In the genomic region with DNA sequence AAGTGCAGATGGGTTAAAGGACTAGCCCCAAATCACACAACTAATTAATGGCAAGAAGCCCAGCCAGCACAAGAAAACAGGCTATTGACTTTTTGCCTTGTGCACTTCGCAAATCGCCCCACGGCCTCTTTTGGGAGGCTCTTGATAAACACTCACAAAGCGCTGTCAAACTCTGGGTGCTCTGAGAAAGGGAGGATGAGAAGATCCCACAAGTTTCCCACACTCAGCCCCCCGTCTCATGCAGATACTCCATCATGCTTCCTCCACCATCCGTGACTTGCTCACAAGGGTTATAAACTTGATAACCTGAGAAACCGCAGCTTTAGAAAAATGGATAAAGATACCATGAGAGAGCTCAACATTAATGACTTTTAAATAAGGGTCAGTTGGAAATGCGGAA, we compare ENCODE assay signal across 24 cellular contexts.
DNase-seq lines count a peak whose midpoint lies in the region; ATAC-seq and TF ChIP-seq lines count a peak whose summit lies in the region.
"Had no signal": no experiment of that assay in that cellular context is flagged by ENCODE, and none has a peak within 500 bp of the region (broad histone marks: within the 10 kb centered on the region; RNA-seq: fewer than 3 reads in every experiment).

No MANE protein-coding gene starts in this region.

- H3K4ac ChIP-seq in neuronal stem cell (ENCODE audit: low read length), result no peak overlapping the region

- H4K20me1 ChIP-seq in GM23338 (replicated peaks; ENCODE audit: insufficient read depth), result no peaks in the 10 kb centered on the region

- H2BK12ac ChIP-seq in neuronal stem cell (ENCODE audit: low read length), result no peak overlapping the region

- no peak overlapping the region for H3K14ac ChIP-seq in neuronal stem cell (ENCODE audit: low read length)

- H2BK15ac ChIP-seq in neuronal stem cell (ENCODE audit: low read length), result no peak overlapping the region

- H4K8ac ChIP-seq in neuronal stem cell (ENCODE audit: low read depth, low read length), result no peak overlapping the region

- H2AFZ ChIP-seq in GM23338 (no peak overlapping the region), neuronal stem cell (ENCODE audit: low read length) (peak overlapping the region; percentile 57)

- ATAC-seq in GM23338 (no peak), GM19395 (IDR thresholded peaks at IDR 0.05; ENCODE audit: unreplicated experiment) (no peak)
- no peak for ATAC-seq in effector memory CD8-positive, alpha-beta T cell (replicated peaks)
- ATAC-seq: activated CD8-positive, alpha-beta T cell treated with anti-CD3 and anti-CD28 coated beads, Interleukin-2, amount 10 ng/mL, durations not matched to agents 7 days and 5 days; left ventricle myocardium superior; psoas muscle had no signal

- H3K79me1 ChIP-seq in neuronal stem cell (ENCODE audit: low read depth, low read length), result no peaks in the 10 kb centered on the region

- H3K4me2 ChIP-seq in GM23338, result peak overlapping the region; percentile 69; the same call in 1 of the 2 replicates
- H3K4me2 ChIP-seq in neuronal stem cell (ENCODE audit: insufficient read depth, low read length, poor library complexity, severe bottlenecking), result no peak overlapping the region

- WGBS in neuronal stem cell (ENCODE audit: extremely low coverage in 2 of 2, insufficient read length in 2 of 2, insufficient replicate concordance in 1 of 2), 2 donors, result no CpG with 5 or more reads among the region's 8 CpGs

- H3K27me3 ChIP-seq in GM23338 (ENCODE audit: insufficient read depth) (no peaks in the 10 kb centered on the region), neuronal stem cell (ENCODE audit: control insufficient read depth in 3 of 3, insufficient read depth in 3 of 3, low read depth in 1 of 3, low read length in 3 of 3) (no peaks in the 10 kb centered on the region)
- H3K27me3 ChIP-seq: upper lobe of left lung had no signal

- H3K4me1 Mint-ChIP-seq in GM23338, result peaks cover 53% of the 10 kb centered on the region
- H3K4me1 Mint-ChIP-seq in chondrocyte (ENCODE audit: low read depth), result peaks cover 85% of the 10 kb centered on the region
- peaks cover 0 to 11% of the 10 kb centered on the region in 2 donors for H3K4me1 Mint-ChIP-seq in effector memory CD8-positive, alpha-beta T cell (ENCODE audit: low read depth in 2 of 2)

- no peak for TF ChIP-seq CTCF in GM23338 (conservative IDR thresholded peaks at IDR 0.05; ENCODE audit: low read depth in 2 of 2)
- no peak for TF ChIP-seq CTCF in chondrocyte (IDR thresholded peaks at IDR 0.05)

- H3K27ac Mint-ChIP-seq in GM23338, result no peak overlapping the region
- peak overlapping the region; percentile 65 for H3K27ac Mint-ChIP-seq in chondrocyte (ENCODE audit: unreplicated experiment)
- H3K27ac Mint-ChIP-seq in effector memory CD8-positive, alpha-beta T cell, result no peak overlapping the region
- H3K27ac Mint-ChIP-seq: activated CD8-positive, alpha-beta T cell treated with anti-CD3 and anti-CD28 coated beads, Interleukin-2, amount 10 ng/mL, durations not matched to agents 7 days and 5 days; activated naive CD4-positive, alpha-beta T cell treated with anti-CD3 and anti-CD28 coated beads, Interleukin-2, amount 50 U/mL, for 72 hours; activated T-helper 2 cell treated with anti-CD3 and anti-CD28 coated beads, Interferon-gamma antibody, Interleukin-2, Interleukin-4, amounts not matched to agents 10 μg/mL and 5 μg/mL and 100 μg/mL, durations not matched to agents 14 hours and 24 hours and 36 hours; H9; T-helper 2 cell treated with Interferon-gamma antibody and Interleukin-4, amounts not matched to agents 5 μg/mL and 100 μg/mL, for 36 hours had no signal

- no peak overlapping the region for H3K4me3 ChIP-seq in GM23338
- no peak overlapping the region for H3K4me3 ChIP-seq in neuronal stem cell (ENCODE audit: low read length in 2 of 2)
- H3K4me3 ChIP-seq: psoas muscle, upper lobe of left lung had no signal

- H3F3A ChIP-seq in GM23338 (replicated peaks; ENCODE audit: low read depth), result no peaks in the 10 kb centered on the region

- peaks cover 6% of the 10 kb centered on the region for H3K27me3 Mint-ChIP-seq in GM23338 (ENCODE audit: insufficient read depth, low read depth, poor library complexity)
- H3K27me3 Mint-ChIP-seq in chondrocyte (ENCODE audit: low read depth), result no peaks in the 10 kb centered on the region
- peaks cover 23 to 44% of the 10 kb centered on the region in 2 donors for H3K27me3 Mint-ChIP-seq in effector memory CD8-positive, alpha-beta T cell

- H2AK5ac ChIP-seq in neuronal stem cell (ENCODE audit: low read depth, low read length), result no peak overlapping the region

- no peak overlapping the region for H4K91ac ChIP-seq in neuronal stem cell (ENCODE audit: low read depth, low read length, poor library complexity)

- H2BK5ac ChIP-seq in neuronal stem cell (ENCODE audit: low read length), result no peak overlapping the region

- no peak overlapping the region for H3K18ac ChIP-seq in neuronal stem cell (ENCODE audit: low read length)

- no peak overlapping the region for H3K9ac ChIP-seq in neuronal stem cell (ENCODE audit: low read depth, low read length, poor library complexity)

- H3K9me3 ChIP-seq in neuronal stem cell (replicated peaks in 1 of 2; ENCODE audit: control insufficient read depth in 2 of 2, insufficient read depth in 1 of 2, low read depth in 1 of 2, low read length in 2 of 2), result no peaks in the 10 kb centered on the region
- H3K9me3 ChIP-seq: psoas muscle, upper lobe of left lung had no signal

- H3K27ac ChIP-seq in GM23338 (ENCODE audit: low read depth) (no peak overlapping the region), neuronal stem cell (replicated peaks; ENCODE audit: low read length) (no peak overlapping the region)
- H3K27ac ChIP-seq: psoas muscle, upper lobe of left lung had no signal

- no peak overlapping the region for H3K23ac ChIP-seq in neuronal stem cell (ENCODE audit: low read depth, low read length, poor library complexity)

- H3K36me3 Mint-ChIP-seq in GM23338 (ENCODE audit: low read depth) (no peaks in the 10 kb centered on the region), chondrocyte (ENCODE audit: low read depth) (no peaks in the 10 kb centered on the region)
- H3K36me3 Mint-ChIP-seq in effector memory CD8-positive, alpha-beta T cell (ENCODE audit: insufficient read depth), result no peaks in the 10 kb centered on the region
- H3K36me3 Mint-ChIP-seq: activated naive CD4-positive, alpha-beta T cell treated with anti-CD3 and anti-CD28 coated beads, Interleukin-2, amount 50 U/mL, for 72 hours had no signal

- H3K36me3 ChIP-seq in GM23338 (ENCODE audit: insufficient read depth) (no peaks in the 10 kb centered on the region), neuronal stem cell (replicated peaks in 1 of 2; ENCODE audit: control insufficient read depth in 2 of 2, insufficient read depth in 2 of 2, low read length in 2 of 2) (no peaks in the 10 kb centered on the region)
- H3K36me3 ChIP-seq: upper lobe of left lung had no signal

- no peaks in the 10 kb centered on the region for H3K9me2 ChIP-seq in GM23338 (ENCODE audit: insufficient read depth)

- H3K4me1 ChIP-seq in GM23338 (ENCODE audit: insufficient read depth), result peaks cover 28% of the 10 kb centered on the region
- peaks cover 4 to 24% of the 10 kb centered on the region in 2 donors for H3K4me1 ChIP-seq in neuronal stem cell (ENCODE audit: control insufficient read depth in 2 of 2, insufficient read depth in 1 of 2, low read depth in 1 of 2, low read length in 2 of 2)
- H3K4me1 ChIP-seq: upper lobe of left lung had no signal

- no peaks in the 10 kb centered on the region for H3K79me2 ChIP-seq in GM23338 (replicated peaks; ENCODE audit: insufficient read depth)

- no peaks in the 10 kb centered on the region for H3K9me3 Mint-ChIP-seq in GM23338
- H3K9me3 Mint-ChIP-seq in chondrocyte (ENCODE audit: low read depth), result no peaks in the 10 kb centered on the region
- H3K9me3 Mint-ChIP-seq in effector memory CD8-positive, alpha-beta T cell, result no peaks in the 10 kb centered on the region
- H3K9me3 Mint-ChIP-seq: activated T-helper 2 cell treated with anti-CD3 and anti-CD28 coated beads, Interferon-gamma antibody, Interleukin-2, Interleukin-4, amounts not matched to agents 10 μg/mL and 5 μg/mL and 100 μg/mL, durations not matched to agents 14 hours and 24 hours and 36 hours; H9; T-helper 2 cell treated with Interferon-gamma antibody and Interleukin-4, amounts not matched to agents 5 μg/mL and 100 μg/mL, for 36 hours had no signal

- H3K4me3 Mint-ChIP-seq in GM23338 (no peak overlapping the region), chondrocyte (ENCODE audit: unreplicated experiment) (no peak overlapping the region)
- H3K4me3 Mint-ChIP-seq in effector memory CD8-positive, alpha-beta T cell, result no peak overlapping the region
- H3K4me3 Mint-ChIP-seq: activated CD8-positive, alpha-beta T cell treated with anti-CD3 and anti-CD28 coated beads, Interleukin-2, amount 10 ng/mL, durations not matched to agents 7 days and 5 days; H9; T-helper 2 cell treated with Interferon-gamma antibody and Interleukin-4, amounts not matched to agents 5 μg/mL and 100 μg/mL, for 36 hours had no signal

- H2BK120ac ChIP-seq in neuronal stem cell (ENCODE audit: low read depth, low read length), result no peak overlapping the region

- DNase-seq in DMS 273 treated with DMSO at 0.1 percent for 48 hours (lab: John Stamatoyannopoulos, UW), result peak; percentile 25
- no peak for DNase-seq in GM23338 (ENCODE audit: low spot score)
- no peak for DNase-seq in chondrocyte (ENCODE audit: low spot score)
- DNase-seq in neuronal stem cell (ENCODE audit: low spot score), result no peak
- DNase-seq in T-helper 9 cell, result no peak
- no peak for DNase-seq in effector memory CD8-positive, alpha-beta T cell
- DNase-seq: activated CD8-positive, alpha-beta T cell treated with anti-CD3 and anti-CD28 coated beads, Interleukin-2, amount 10 ng/mL, durations not matched to agents 7 days and 5 days; aorta; DMS79; GDM1; H9; islet precursor cell; left ventricle myocardium superior; NCI-H1105 treated with DMSO at 0.1 percent for 48 hours; NCI-H2029; occipital lobe; psoas muscle; SIG-M5; stimulated activated CD4-positive, alpha-beta T cell treated with anti-CD3 and anti-CD28 coated beads, Interleukin-4, amount 100 ng/mL, for 1 hour; upper lobe of left lung had no signal

TF ChIP-seq in GM23338, 12 proteins besides CTCF, POLR2A, EP300 and RAD21:
- TF ChIP-seq EZH2 (IDR thresholded peaks at IDR 0.05; ENCODE audit: low read depth, unreplicated experiment), result no peak
